Comparison of ENCODE assay signal across 1 cellular context in genomic region chr19:49141352-49141751, GRCh38.
TF ChIP-seq lines count a peak whose summit lies in the region.

No MANE protein-coding gene starts in this region.

TF ChIP-seq in WTC11, 78 proteins besides CTCF, POLR2A, EP300 and RAD21 (continued from another document):
- TF ChIP-seq E2F1 (CRISPR knock-in tag; IDR thresholded peaks at IDR 0.05) = no peak
- TF ChIP-seq SMAD4 (CRISPR knock-in tag; IDR thresholded peaks at IDR 0.05) = no peak
- TF ChIP-seq CDX4 (CRISPR knock-in tag; IDR thresholded peaks at IDR 0.05; ENCODE audit: borderline replicate concordance) = no peak
- no peak for TF ChIP-seq JUN (CRISPR knock-in tag; IDR thresholded peaks at IDR 0.05)
- TF ChIP-seq ZBTB21 (CRISPR knock-in tag; IDR thresholded peaks at IDR 0.05; ENCODE audit: borderline replicate concordance) = no peak
- TF ChIP-seq GABPB1 (CRISPR knock-in tag; IDR thresholded peaks at IDR 0.05) = no peak
- TF ChIP-seq ZNF671 (CRISPR knock-in tag; IDR thresholded peaks at IDR 0.05) = no peak
- no peak for TF ChIP-seq AR (CRISPR knock-in tag; IDR thresholded peaks at IDR 0.05)
- TF ChIP-seq NR3C1 (CRISPR knock-in tag; conservative IDR thresholded peaks at IDR 0.05; ENCODE audit: low read depth) = no peak
- TF ChIP-seq CBFB (CRISPR knock-in tag; IDR thresholded peaks at IDR 0.05; ENCODE audit: low read depth) = no peak
- TF ChIP-seq ETV6 (CRISPR knock-in tag; IDR thresholded peaks at IDR 0.05) = no peak
- no peak for TF ChIP-seq ERG (CRISPR knock-in tag; IDR thresholded peaks at IDR 0.05)
- no peak for TF ChIP-seq MLX (CRISPR knock-in tag; IDR thresholded peaks at IDR 0.05)
